In the genomic region with DNA sequence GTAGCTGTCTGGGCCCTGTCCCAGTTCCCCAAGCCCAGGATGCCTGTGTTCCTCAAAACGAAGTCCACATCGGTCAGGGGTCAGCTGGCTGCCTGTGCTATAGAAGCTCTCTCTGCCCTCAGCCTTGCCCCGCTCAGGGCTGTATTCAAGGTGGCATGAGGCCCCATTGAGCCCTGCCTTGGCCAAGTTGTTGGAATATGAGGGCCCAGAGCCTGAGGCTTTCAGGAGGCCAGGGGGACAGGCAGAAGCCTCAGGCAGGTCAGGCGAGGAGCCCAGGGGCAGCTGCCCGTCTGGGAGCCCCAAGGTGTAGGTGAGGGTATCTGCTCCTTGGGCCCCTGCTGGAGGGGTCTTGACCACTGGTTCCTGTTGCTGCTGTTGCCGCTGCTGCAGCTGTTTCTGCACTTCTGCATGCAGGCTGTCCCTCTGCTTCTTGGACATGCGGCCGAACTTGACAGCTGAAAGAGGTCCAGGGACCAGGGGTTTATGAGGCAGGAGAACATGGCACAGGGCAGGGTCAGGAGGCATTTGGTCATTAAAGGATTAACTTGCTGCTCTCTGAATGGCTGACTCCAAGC, we compare ENCODE assay signal across 19 cellular contexts. TPM values are rescaled to one million over a fixed set of nuclear protein-coding genes. Genes with fewer than 3 reads are reported as not detected.
DNase-seq lines count a peak whose midpoint lies in the region; ATAC-seq and TF ChIP-seq lines count a peak whose summit lies in the region.
"Had no signal": no experiment of that assay in that cellular context is flagged by ENCODE, and none has a peak within 500 bp of the region (broad histone marks: within the 10 kb centered on the region; RNA-seq: fewer than 3 reads in every experiment).

No MANE protein-coding gene starts in this region.

- 0 out of 20 replicates have a peak overlapping the region, but pooled peaks of 1 of the 10 experiments have one; percentile 5 for H3K4me3 ChIP-seq in BLaER1 treated with 17β-estradiol and CSF1 and Interleukin-3, amounts not matched to agents 10 nM and 100 nM
- no peak overlapping the region for H3K4me3 ChIP-seq in CD4-positive, alpha-beta memory T cell (ENCODE audit: low read length in 2 of 2)
- H3K4me3 ChIP-seq in BE2C (ENCODE audit: low read depth, low read length) (no peak overlapping the region), PC-9 (no peak overlapping the region)

- ATAC-seq in naive thymus-derived CD8-positive, alpha-beta T cell: no peak
- ATAC-seq: HepG2, Panc1 had no signal

- no peaks in the 10 kb centered on the region for H3K9me3 Mint-ChIP-seq in CD4-positive, alpha-beta memory T cell
- H3K9me3 Mint-ChIP-seq in activated CD4-positive, alpha-beta memory T cell treated with anti-CD3 and anti-CD28 coated beads for 36 hours: no peaks in the 10 kb centered on the region
- H3K9me3 Mint-ChIP-seq in naive thymus-derived CD8-positive, alpha-beta T cell: no peaks in the 10 kb centered on the region

- no peaks in the 10 kb centered on the region for H3F3A ChIP-seq in PC-9 (ENCODE audit: insufficient read depth, low read depth)

- no peaks in the 10 kb centered on the region for H3K79me2 ChIP-seq in PC-9 (ENCODE audit: low read depth)

- H3K9me3 ChIP-seq in BLaER1 treated with 17β-estradiol and CSF1 and Interleukin-3, amounts not matched to agents 10 nM and 100 nM (replicated peaks in 1 of 11): no peaks in the 10 kb centered on the region
- no peaks in the 10 kb centered on the region for H3K9me3 ChIP-seq in CD4-positive, alpha-beta memory T cell (ENCODE audit: control insufficient read depth in 1 of 2, low read length in 2 of 2)
- H3K9me3 ChIP-seq in BE2C: no peaks in the 10 kb centered on the region
- no peaks in the 10 kb centered on the region for H3K9me3 ChIP-seq in PC-9 (ENCODE audit: insufficient read depth, low read depth)

- intact Hi-C loops in CD4-positive, alpha-beta memory T cell (cut with micrococcal nuclease): no loop called here
- intact Hi-C loops in activated CD4-positive, alpha-beta memory T cell treated with anti-CD3 and anti-CD28 coated beads for 36 hours (cut with micrococcal nuclease): no loop called here
- intact Hi-C loops in PC-9 (cut with micrococcal nuclease; ENCODE audit: unreplicated experiment): no loop called here

- H3K27me3 ChIP-seq in BLaER1 treated with 17β-estradiol and CSF1 and Interleukin-3, amounts not matched to agents 10 nM and 100 nM: no peaks in the 10 kb centered on the region
- H3K27me3 ChIP-seq in CD4-positive, alpha-beta memory T cell (ENCODE audit: insufficient read depth, low read length): no peaks in the 10 kb centered on the region
- no peaks in the 10 kb centered on the region for H3K27me3 ChIP-seq in BE2C
- no peaks in the 10 kb centered on the region for H3K27me3 ChIP-seq in PC-9 (ENCODE audit: insufficient read depth, low read depth)

- peak overlapping the region; percentile 78 to 96 (median 85); a peak in 21 of 22 replicates for H3K4me2 ChIP-seq in BLaER1 treated with 17β-estradiol and CSF1 and Interleukin-3, amounts not matched to agents 10 nM and 100 nM
- H3K4me2 ChIP-seq in PC-9: no peak overlapping the region

- H3K36me3 Mint-ChIP-seq in CD4-positive, alpha-beta memory T cell: peaks cover 14 to 15% of the 10 kb centered on the region in 2 donors
- no peaks in the 10 kb centered on the region for H3K36me3 Mint-ChIP-seq in activated CD4-positive, alpha-beta memory T cell treated with anti-CD3 and anti-CD28 coated beads for 36 hours
- H3K36me3 Mint-ChIP-seq in naive thymus-derived CD8-positive, alpha-beta T cell: no peaks in the 10 kb centered on the region

- CTCF ChIA-PET in CD4-positive, alpha-beta memory T cell (lab: Charles Lee; ENCODE audit: partially characterized antibody): interaction anchor here (0.7 to 4.8 kb wide), 4 partner anchors 11 to 20 kb away, joined by 3 to 37 read pairs (median 15); no protein-coding TSS in a partner anchor
- CTCF ChIA-PET in activated CD4-positive, alpha-beta memory T cell treated with anti-CD3 and anti-CD28 coated beads for 36 hours (lab: Charles Lee): interaction anchor here (0.6 kb wide), 1 partner anchor 20 kb away, joined by 3 read pairs; no protein-coding TSS in a partner anchor
- CTCF ChIA-PET in PC-9 (lab: Charles Lee): no interaction called here

- POLR2A ChIA-PET in CD4-positive, alpha-beta memory T cell (lab: Charles Lee; ENCODE audit: partially characterized antibody): interaction anchor here (0.6 to 14.6 kb wide), 8 partner anchors 13 to 397 kb away, joined by 3 to 233 read pairs (median 18); a partner anchor contains a TSS
- POLR2A ChIA-PET in activated CD4-positive, alpha-beta memory T cell treated with anti-CD3 and anti-CD28 coated beads for 36 hours (lab: Charles Lee): no interaction called here
- POLR2A ChIA-PET in naive thymus-derived CD8-positive, alpha-beta T cell (lab: Charles Lee): no interaction called here
- POLR2A ChIA-PET in PC-9 (lab: Charles Lee; ENCODE audit: unreplicated experiment): no interaction called here

- H3K4me3 Mint-ChIP-seq in CD4-positive, alpha-beta memory T cell: peak overlapping the region in 7 of 8 donors; percentile 64 to 85 (median 77)
- no peak overlapping the region for H3K4me3 Mint-ChIP-seq in activated CD4-positive, alpha-beta memory T cell treated with anti-CD3 and anti-CD28 coated beads for 36 hours
- H3K4me3 Mint-ChIP-seq in naive thymus-derived CD8-positive, alpha-beta T cell: peak overlapping the region in 5 of 10 donors; percentile 19 to 78 (median 65)

- H3K4me1 Mint-ChIP-seq in CD4-positive, alpha-beta memory T cell: peaks cover 58 to 88% (median 74%) of the 10 kb centered on the region in 4 donors
- peaks cover 49% of the 10 kb centered on the region for H3K4me1 Mint-ChIP-seq in activated CD4-positive, alpha-beta memory T cell treated with anti-CD3 and anti-CD28 coated beads for 36 hours (ENCODE audit: low read depth)
- H3K4me1 Mint-ChIP-seq in naive thymus-derived CD8-positive, alpha-beta T cell: peaks cover 16 to 47% (median 45%) of the 10 kb centered on the region in 4 donors

- H4K20me1 ChIP-seq in BLaER1 treated with 17β-estradiol and CSF1 and Interleukin-3, amounts not matched to agents 10 nM and 100 nM: peaks cover 0 to 7% (median 0%) of the 10 kb centered on the region in 11 experiments; a peak in 1 of 22 replicates
- H4K20me1 ChIP-seq in PC-9 (ENCODE audit: insufficient read depth): no peaks in the 10 kb centered on the region

- H3K9ac ChIP-seq in BLaER1 treated with 17β-estradiol and CSF1 and Interleukin-3, amounts not matched to agents 10 nM and 100 nM: no peak overlapping the region

- H2AFZ ChIP-seq in PC-9: no peak overlapping the region

- no peaks in the 10 kb centered on the region for H3K27me3 Mint-ChIP-seq in CD4-positive, alpha-beta memory T cell
- no peaks in the 10 kb centered on the region for H3K27me3 Mint-ChIP-seq in activated CD4-positive, alpha-beta memory T cell treated with anti-CD3 and anti-CD28 coated beads for 36 hours
- no peaks in the 10 kb centered on the region for H3K27me3 Mint-ChIP-seq in naive thymus-derived CD8-positive, alpha-beta T cell

- BruUV-seq in PC-9 (replicated peaks; lab: Mats Ljungman, UMichigan): no TSS peak

- H3K36me3 ChIP-seq in BLaER1 treated with 17β-estradiol and CSF1 and Interleukin-3, amounts not matched to agents 10 nM and 100 nM: no peaks in the 10 kb centered on the region
- no peaks in the 10 kb centered on the region for H3K36me3 ChIP-seq in CD4-positive, alpha-beta memory T cell (ENCODE audit: insufficient read depth, low read length)
- H3K36me3 ChIP-seq in BE2C (no peaks in the 10 kb centered on the region), PC-9 (ENCODE audit: low read depth) (no peaks in the 10 kb centered on the region)

- H3K27ac Mint-ChIP-seq in CD4-positive, alpha-beta memory T cell: peak overlapping the region; percentile 75 to 95 (median 92)
- peak overlapping the region; percentile 44 for H3K27ac Mint-ChIP-seq in activated CD4-positive, alpha-beta memory T cell treated with anti-CD3 and anti-CD28 coated beads for 36 hours
- peak overlapping the region in 6 of 10 donors; percentile 33 to 83 (median 62) for H3K27ac Mint-ChIP-seq in naive thymus-derived CD8-positive, alpha-beta T cell

- DNase-seq in CD4-positive, alpha-beta memory T cell: no peak
- DNase-seq in activated CD4-positive, alpha-beta memory T cell treated with anti-CD3 and anti-CD28 coated beads for 36 hours: no peak
- DNase-seq in naive thymus-derived CD8-positive, alpha-beta T cell: no peak
- DNase-seq in BE2C (no peak), PC-9 (no peak), putamen (ENCODE audit: low spot score) (no peak)
- no peak for DNase-seq in stimulated activated CD4-positive, alpha-beta T cell treated with anti-CD3 and anti-CD28 coated beads, Interleukin-4, amount 100 ng/mL, for 4 hours
- DNase-seq: ACHN, AML-193, DMS 273 treated with DMSO at 0.1 percent for 48 hours, NCI-H1092, NCI-H146, NCI-H2081 treated with DMSO at 0.1 percent for 48 hours, NCI-H510A treated with DMSO at 0.1 percent for 48 hours had no signal

- H3K4me1 ChIP-seq in BLaER1 treated with 17β-estradiol and CSF1 and Interleukin-3, amounts not matched to agents 10 nM and 100 nM: peaks cover 39 to 77% (median 62%) of the 10 kb centered on the region in 10 experiments
- H3K4me1 ChIP-seq in CD4-positive, alpha-beta memory T cell (ENCODE audit: insufficient read depth, low read length): peaks cover 84% of the 10 kb centered on the region
- no peaks in the 10 kb centered on the region; the same call in 1 of the 2 replicates for H3K4me1 ChIP-seq in BE2C
- peaks cover 5% of the 10 kb centered on the region for H3K4me1 ChIP-seq in PC-9 (replicated peaks; ENCODE audit: insufficient read depth)

- no peaks in the 10 kb centered on the region for H3K9me2 ChIP-seq in PC-9 (ENCODE audit: insufficient read depth)

- TF ChIP-seq CTCF in BE2C (IDR thresholded peaks at IDR 0.05; ENCODE audit: low read depth, low read length) (no peak), PC-9 (conservative IDR thresholded peaks at IDR 0.05) (no peak)

- H3K27ac ChIP-seq in BLaER1 treated with 17β-estradiol and CSF1 and Interleukin-3, amounts not matched to agents 10 nM and 100 nM: no peak overlapping the region
- peak overlapping the region; percentile 49 for H3K27ac ChIP-seq in CD4-positive, alpha-beta memory T cell (ENCODE audit: low read depth, low read length)
- H3K27ac ChIP-seq in PC-9: no peak overlapping the region

RNA-seq across cellular contexts. Expression of a gene that starts 9.8 kb away (rescaled TPM):
- total RNA-seq in CD4-positive, alpha-beta memory T cell: under 1 TPM; 0.36 to 0.52 TPM
- polyA plus RNA-seq in CD4-positive, alpha-beta memory T cell: under 1 TPM in 1 of 2 donors, not detected in 1; 0.20 TPM
- under 1 TPM; 0.33 to 0.39 TPM for total RNA-seq in activated CD4-positive, alpha-beta memory T cell treated with anti-CD3 and anti-CD28 coated beads for 36 hours
- total RNA-seq in naive thymus-derived CD8-positive, alpha-beta T cell: not detected
- polyA plus RNA-seq in naive thymus-derived CD8-positive, alpha-beta T cell: not detected
- 19.3 TPM for polyA plus RNA-seq in BE2C (2012; ENCODE audit: insufficient read depth, insufficient read length, low read depth)
- not detected in 2 replicates for total RNA-seq in PC-9 (2021)
- total RNA-seq: H1, MCF 10A had no signal

RNA-seq across cellular contexts. Expression of a gene that starts 16.5 kb away (rescaled TPM):
- 10 to 100 TPM in 1 of 2 experiments, 1 to 10 TPM in 1; 10.0 to 11.2 TPM for total RNA-seq in CD4-positive, alpha-beta memory T cell
- polyA plus RNA-seq in CD4-positive, alpha-beta memory T cell: 10 to 100 TPM; 14.8 to 43.1 TPM
- total RNA-seq in activated CD4-positive, alpha-beta memory T cell treated with anti-CD3 and anti-CD28 coated beads for 36 hours: 10 to 100 TPM in 1 of 2 experiments, 1 to 10 TPM in 1; 9.9 to 10.9 TPM
- not detected for total RNA-seq in naive thymus-derived CD8-positive, alpha-beta T cell
- polyA plus RNA-seq in naive thymus-derived CD8-positive, alpha-beta T cell: under 1 TPM in 1 of 3 donors, not detected in 2; 0.06 TPM
- 2.6 TPM for polyA plus RNA-seq in BE2C (2012; ENCODE audit: insufficient read depth, insufficient read length, low read depth)
- total RNA-seq in PC-9 (2021): 0.35 and 0.70 TPM in 2 replicates

RNA-seq across cellular contexts. Expression of a gene that starts 24.6 kb away (rescaled TPM):
- 1 to 10 TPM; 1.0 to 1.7 TPM for total RNA-seq in CD4-positive, alpha-beta memory T cell
- polyA plus RNA-seq in CD4-positive, alpha-beta memory T cell: 1 to 10 TPM; 1.3 to 3.4 TPM
- total RNA-seq in activated CD4-positive, alpha-beta memory T cell treated with anti-CD3 and anti-CD28 coated beads for 36 hours: 1 to 10 TPM; 3.3 to 3.9 TPM
- under 1 TPM in 1 of 2 experiments, not detected in 1; 0.21 TPM for total RNA-seq in naive thymus-derived CD8-positive, alpha-beta T cell
- under 1 TPM; 0.19 to 0.65 (median 0.26) TPM for polyA plus RNA-seq in naive thymus-derived CD8-positive, alpha-beta T cell
- polyA plus RNA-seq in BE2C (2012; ENCODE audit: insufficient read depth, insufficient read length, low read depth): not detected
- 1.4 and 1.5 TPM in 2 replicates for total RNA-seq in PC-9 (2021)
- total RNA-seq: HepG2, MCF 10A had no signal
- polyA plus RNA-seq: HepG2 had no signal

RNA-seq across cellular contexts. Expression of a gene that starts 24.8 kb away (rescaled TPM):
- 10 to 100 TPM; 29.1 to 29.3 TPM for total RNA-seq in CD4-positive, alpha-beta memory T cell
- polyA plus RNA-seq in CD4-positive, alpha-beta memory T cell: 10 to 100 TPM; 16.6 to 18.8 TPM
- total RNA-seq in activated CD4-positive, alpha-beta memory T cell treated with anti-CD3 and anti-CD28 coated beads for 36 hours: 10 to 100 TPM; 30.6 to 32.4 TPM
- 10 to 100 TPM; 20.5 to 23.2 TPM for total RNA-seq in naive thymus-derived CD8-positive, alpha-beta T cell
- 10 to 100 TPM; 14.7 to 15.9 (median 14.9) TPM for polyA plus RNA-seq in naive thymus-derived CD8-positive, alpha-beta T cell
- 34.2 TPM for polyA plus RNA-seq in BE2C (2012; ENCODE audit: insufficient read depth, insufficient read length, low read depth)
- 13.4 and 17.3 TPM in 2 replicates for total RNA-seq in PC-9 (2021)

RNA-seq across cellular contexts. Expression of a gene that starts 38.5 kb away (rescaled TPM):
- not detected for total RNA-seq in CD4-positive, alpha-beta memory T cell
- polyA plus RNA-seq in CD4-positive, alpha-beta memory T cell: under 1 TPM in 1 of 2 donors, not detected in 1; 0.40 TPM
- total RNA-seq in activated CD4-positive, alpha-beta memory T cell treated with anti-CD3 and anti-CD28 coated beads for 36 hours: not detected
- total RNA-seq in naive thymus-derived CD8-positive, alpha-beta T cell: not detected
- polyA plus RNA-seq in naive thymus-derived CD8-positive, alpha-beta T cell: not detected
- not detected for polyA plus RNA-seq in BE2C (2012; ENCODE audit: insufficient read depth, insufficient read length, low read depth)
- not detected in 2 replicates for total RNA-seq in PC-9 (2021)
- total RNA-seq: H1, HepG2, MCF 10A had no signal
- polyA plus RNA-seq: H1, HepG2 had no signal
